In the genomic region with DNA sequence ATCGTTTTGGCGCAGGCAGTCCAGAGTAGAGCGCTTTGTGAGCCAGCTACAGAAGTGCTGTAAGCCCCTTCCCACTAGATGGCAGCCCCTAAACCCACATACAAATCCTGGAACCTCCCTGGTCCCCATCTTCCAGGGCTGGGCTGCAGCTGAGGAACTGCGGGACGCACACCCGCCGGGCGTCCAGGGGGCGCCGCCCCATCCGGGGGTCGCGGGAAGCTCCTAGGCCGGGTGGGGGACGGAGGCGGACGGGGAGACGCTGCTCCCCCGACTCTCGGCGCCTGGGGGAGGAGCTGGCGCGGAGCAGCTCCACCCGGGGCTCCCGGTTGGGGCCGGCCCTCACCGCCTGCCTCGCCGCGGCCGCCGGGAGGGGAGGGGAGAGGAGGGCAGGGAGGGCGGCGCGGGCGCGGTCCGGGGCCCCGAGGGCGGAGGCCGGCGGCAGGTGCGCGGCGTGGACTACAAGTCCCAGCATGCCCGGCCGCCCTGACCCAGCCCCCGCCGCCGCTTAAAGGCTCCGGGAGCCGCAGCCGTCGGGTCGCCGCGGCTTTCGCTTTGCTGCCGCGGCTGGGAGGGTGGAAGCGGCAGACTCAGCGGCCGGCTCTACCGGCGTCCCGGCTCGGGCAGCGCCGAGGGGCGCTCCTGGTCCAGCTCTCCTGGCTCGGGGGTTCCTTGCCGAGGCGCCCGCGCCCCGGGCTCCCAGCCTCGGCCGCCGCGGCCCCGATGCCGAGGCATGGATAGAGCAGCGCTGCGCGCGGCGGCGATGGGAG, we compare ENCODE assay signal across 8 cellular contexts. TPM values are rescaled to one million over a fixed set of nuclear protein-coding genes. Genes with fewer than 3 reads are reported as not detected.
DNase-seq lines count a peak whose midpoint lies in the region; ATAC-seq and TF ChIP-seq lines count a peak whose summit lies in the region.

A gene (plus strand): TSS at position 535 of the 767 bp plus-strand sequence. CDS start 196 bp downstream, at position 731.

- H3K27me3 Mint-ChIP-seq in activated naive CD4-positive, alpha-beta T cell treated with anti-CD3 and anti-CD28 coated beads, Interleukin-2, amount 50 U/mL, for 24 hours, result no peaks in the 10 kb centered on the region

- no peaks in the 10 kb centered on the region for H3K9me3 ChIP-seq in DOHH2 (ENCODE audit: control insufficient read depth, insufficient read depth, low read length)
- H3K9me3 ChIP-seq in ovary, result no peaks in the 10 kb centered on the region
- H3K9me3 ChIP-seq in thymus (ENCODE audit: control insufficient read depth), result no peaks in the 10 kb centered on the region

- H3K9me3 Mint-ChIP-seq in activated naive CD4-positive, alpha-beta T cell treated with anti-CD3 and anti-CD28 coated beads, Interleukin-2, amount 50 U/mL, for 24 hours, result no peaks in the 10 kb centered on the region

- H3K4me1 Mint-ChIP-seq in activated naive CD4-positive, alpha-beta T cell treated with anti-CD3 and anti-CD28 coated beads, Interleukin-2, amount 50 U/mL, for 24 hours, result peaks cover 15% of the 10 kb centered on the region

- peak; percentile 79 for ATAC-seq in GM21737 (IDR thresholded peaks at IDR 0.05; ENCODE audit: unreplicated experiment)

- peak within 1 kb of the TSS; percentile 96 for H3K4me3 Mint-ChIP-seq in activated naive CD4-positive, alpha-beta T cell treated with anti-CD3 and anti-CD28 coated beads, Interleukin-2, amount 50 U/mL, for 24 hours

- H3K4me3 ChIP-seq in DOHH2 (ENCODE audit: low read length) (peak within 1 kb of the TSS; percentile 68), ovary (peak within 1 kb of the TSS; percentile 85), thymus (ENCODE audit: low read length) (peak within 1 kb of the TSS; percentile 91)

- H3K27ac ChIP-seq in DOHH2 (ENCODE audit: low read depth, low read length) (no peak within 1 kb of the TSS), ovary (peak within 1 kb of the TSS; percentile 75 to 98), thymus (ENCODE audit: low read depth) (peak within 1 kb of the TSS; percentile 37)

- DNase-seq in LoVo (ENCODE audit: low spot score), result peak; percentile 84
- peak; percentile 60 for DNase-seq in SKM-1 (lab: John Stamatoyannopoulos, UW; ENCODE audit: unreplicated experiment)
- DNase-seq in head of caudate nucleus, result peak; percentile 71 to 91 (median 82)
- DNase-seq in ovary, result peak; percentile 83 to 88 (median 85)

- WGBS in ovary, 3 donors, result 1 to 2% (median 1%) methylated on average over 59 to 88 of the region's 88 CpGs
- WGBS in thymus, result under 1% methylated on average over 88 of the region's 88 CpGs

- H3K4me1 ChIP-seq in DOHH2 (ENCODE audit: control insufficient read depth, low read length) (peaks cover 9% of the 10 kb centered on the region; the same call in 1 of the 2 replicates), ovary (ENCODE audit: insufficient read depth) (peaks cover 6% of the 10 kb centered on the region), thymus (ENCODE audit: control insufficient read depth, insufficient read depth, low read length) (peaks cover 7% of the 10 kb centered on the region)

- TF ChIP-seq CTCF in DOHH2 (IDR thresholded peaks at IDR 0.05; ENCODE audit: low read depth, low read length, poor library complexity, severe bottlenecking), result peak; percentile 42
- peak; percentile 49 to 61 (median 56) for TF ChIP-seq CTCF in ovary (IDR thresholded peaks at IDR 0.05)

- H3K36me3 Mint-ChIP-seq in activated naive CD4-positive, alpha-beta T cell treated with anti-CD3 and anti-CD28 coated beads, Interleukin-2, amount 50 U/mL, for 24 hours, result peaks cover 2% of the 10 kb centered on the region

- no peaks in the 10 kb centered on the region for H3K9me2 ChIP-seq in DOHH2 (replicated peaks; ENCODE audit: control insufficient read depth, low read length)

- H4K20me1 ChIP-seq in DOHH2 (ENCODE audit: control insufficient read depth, insufficient read depth, low read depth, low read length), result no peaks in the 10 kb centered on the region

- peak within 1 kb of the TSS; percentile 63 for H3K4me2 ChIP-seq in DOHH2 (ENCODE audit: low read length)

- TF ChIP-seq EP300 in ovary (IDR thresholded peaks at IDR 0.05), result no peak

- H3K36me3 ChIP-seq in DOHH2 (ENCODE audit: control insufficient read depth, low read length) (no peaks in the 10 kb centered on the region), ovary (no peaks in the 10 kb centered on the region), thymus (ENCODE audit: control insufficient read depth, insufficient read depth) (no peaks in the 10 kb centered on the region)

- no peaks in the 10 kb centered on the region for H3F3A ChIP-seq in DOHH2 (ENCODE audit: control insufficient read depth, insufficient read depth)

- H3K27ac Mint-ChIP-seq in activated naive CD4-positive, alpha-beta T cell treated with anti-CD3 and anti-CD28 coated beads, Interleukin-2, amount 50 U/mL, for 24 hours, result peak within 1 kb of the TSS; percentile 93

- H3K27me3 ChIP-seq in DOHH2 (ENCODE audit: control insufficient read depth, low read length) (peaks cover 57% of the 10 kb centered on the region), ovary (no peaks in the 10 kb centered on the region), thymus (ENCODE audit: control insufficient read depth, insufficient read depth) (peaks cover 3% of the 10 kb centered on the region)

- intact Hi-C loops in head of caudate nucleus (cut with DNase I), result loop anchor here (2.0 to 10.0 kb wide), 3 partner anchors 101 to 221 kb away; no protein-coding TSS in a partner anchor
- intact Hi-C loops in ovary (cut with DNase I), result loop anchor here (5.0 to 10.0 kb wide), 7 partner anchors 101 to 221 kb away; no protein-coding TSS in a partner anchor

- H3K79me2 ChIP-seq in DOHH2 (ENCODE audit: control insufficient read depth, low read length), result no peaks in the 10 kb centered on the region

- TF ChIP-seq POLR2A in ovary (IDR thresholded peaks at IDR 0.05), result peak; percentile 67

RNA-seq across cellular contexts. Expression of the gene that starts here (rescaled TPM):
- 10 to 100 TPM; 29.2 to 84.8 (median 39.5) TPM for total RNA-seq in ovary
- polyA plus RNA-seq in ovary (10 to 100 TPM; 27.7 to 56.9 TPM), thymus (32.8 TPM)
